In the genomic region with DNA sequence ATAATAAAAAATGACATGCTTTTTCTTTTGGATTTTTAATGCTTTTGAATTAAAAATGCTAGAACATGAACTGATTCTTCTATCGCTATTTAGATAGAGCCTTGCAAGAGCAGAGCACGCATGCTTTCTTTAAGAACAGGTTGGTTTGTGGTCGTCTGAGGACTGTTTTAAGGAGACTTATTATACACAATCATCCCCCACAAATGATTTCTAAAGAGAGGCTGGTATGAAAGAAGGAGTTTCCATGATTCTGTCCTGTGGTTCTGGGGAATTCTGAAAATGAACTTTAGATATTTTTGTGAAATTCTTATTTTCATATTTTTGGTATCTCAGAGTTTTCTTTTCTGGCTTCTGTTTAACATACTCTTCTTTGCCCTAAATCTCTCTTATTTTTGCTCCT, we compare ENCODE assay signal across 18 cellular contexts.
"Had no signal": no experiment of that assay in that cellular context is flagged by ENCODE, and none has a peak within 500 bp of the region (broad histone marks: within the 10 kb centered on the region; RNA-seq: fewer than 3 reads in every experiment).

No MANE protein-coding gene starts in this region.

- H3K9me3 Mint-ChIP-seq: activated naive CD4-positive, alpha-beta T cell treated with anti-CD3 and anti-CD28 coated beads, Interleukin-2, amount 50 U/mL, for 24 hours; endodermal cell; immature natural killer cell; naive thymus-derived CD4-positive, alpha-beta T cell; neural crest cell had no signal

- H3K4me3 ChIP-seq: lung, thyroid gland had no signal

- H3K36me3 ChIP-seq: thyroid gland, WERI-Rb-1 had no signal

- H3K9me3 ChIP-seq: thyroid gland had no signal

- H3K27ac Mint-ChIP-seq: activated naive CD4-positive, alpha-beta T cell treated with anti-CD3 and anti-CD28 coated beads, Interleukin-2, amount 50 U/mL, for 24 hours; endodermal cell; immature natural killer cell had no signal

- FAIRE-seq: bronchial epithelial cell, TTC549 had no signal

- H3K27ac ChIP-seq: WERI-Rb-1 had no signal

- H3K4me3 Mint-ChIP-seq: activated naive CD4-positive, alpha-beta T cell treated with anti-CD3 and anti-CD28 coated beads, Interleukin-2, amount 50 U/mL, for 24 hours; endodermal cell had no signal

- DNase-seq: activated CD4-positive, alpha-beta T cell treated with anti-CD3 and anti-CD28 coated beads, Interleukin-2, amount 50 U/mL, for 1 hour; activated CD4-positive, CD25-positive, alpha-beta regulatory T cell treated with anti-CD3 and anti-CD28 coated beads, Interleukin-2, amount 50 U/mL, for 72 hours; activated gamma-delta T cell treated with Interleukin-2 at 50 U/mL for 16 hours; activated T-cell treated with anti-CD3 and anti-CD28 coated beads, Interleukin-2, amount 50 U/mL, for 1 hour; cortex of kidney; endodermal cell; immature natural killer cell; occipital lobe; stimulated activated CD4-positive, alpha-beta T cell treated with anti-CD3 and anti-CD28 coated beads, Interleukin-4, amount 100 ng/mL, for 1 hour; T-helper 1 cell; thyroid gland; WERI-Rb-1 had no signal

- H3K27me3 ChIP-seq: thyroid gland had no signal
